In the genomic region with DNA sequence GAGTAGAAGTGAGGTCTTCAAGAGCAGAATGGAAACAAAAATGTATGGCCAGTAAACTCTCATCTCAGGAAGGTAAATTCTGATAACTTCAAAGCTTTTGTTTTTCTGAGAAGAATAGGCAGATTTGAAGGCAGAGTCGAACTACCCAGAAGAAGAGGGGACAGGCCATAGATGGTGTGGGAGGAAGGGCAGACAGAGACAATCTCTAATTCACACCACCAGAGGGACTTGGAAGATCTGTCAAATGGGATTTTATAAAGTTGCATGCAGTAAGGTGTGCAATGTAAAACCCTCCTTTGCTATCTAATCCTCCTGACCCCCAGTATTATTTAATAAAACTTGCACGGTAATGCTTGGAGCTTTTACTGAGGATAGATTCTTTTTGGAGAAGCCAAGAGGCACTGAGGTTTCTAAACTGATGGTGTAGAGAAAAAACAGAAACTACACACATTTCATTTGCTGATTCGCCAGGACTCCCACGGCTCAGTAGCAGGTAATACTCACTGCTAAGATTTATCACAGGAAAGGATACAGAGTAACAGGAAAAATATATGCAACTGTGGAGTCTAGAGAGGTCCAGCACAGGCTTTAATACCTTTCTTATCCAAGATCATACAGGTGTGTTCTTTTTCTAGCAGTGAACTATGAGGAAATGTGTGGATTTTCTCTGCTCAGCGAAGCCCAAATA, we compare ENCODE assay signal across 13 cellular contexts. TPM values are rescaled to one million over a fixed set of nuclear protein-coding genes. Genes with fewer than 3 reads are reported as not detected.
DNase-seq lines count a peak whose midpoint lies in the region; ATAC-seq and TF ChIP-seq lines count a peak whose summit lies in the region.
"Had no signal": no experiment of that assay in that cellular context is flagged by ENCODE, and none has a peak within 500 bp of the region (broad histone marks: within the 10 kb centered on the region; RNA-seq: fewer than 3 reads in every experiment).

No MANE protein-coding gene starts in this region.

- no peak overlapping the region for H3K18ac ChIP-seq in trophoblast cell (ENCODE audit: low read length)

- no peak overlapping the region for H3K14ac ChIP-seq in trophoblast cell (ENCODE audit: low read length)

- H3K4me1 ChIP-seq in trophoblast cell (ENCODE audit: control insufficient read depth in 1 of 2, insufficient read depth in 2 of 2, low read length in 2 of 2), result no peaks in the 10 kb centered on the region

- peaks cover 23% of the 10 kb centered on the region for H3K4me1 Mint-ChIP-seq in activated naive CD4-positive, alpha-beta T cell treated with anti-CD3 and anti-CD28 coated beads, Interleukin-2, amount 10 ng/mL, durations not matched to agents 7 days and 5 days

- H2AFZ ChIP-seq in trophoblast cell (ENCODE audit: insufficient read depth, low read length, poor library complexity), result no peak overlapping the region

- no peak overlapping the region for H3K4me2 ChIP-seq in trophoblast cell (ENCODE audit: low read length)

- peak overlapping the region; percentile 3 for H3K27ac Mint-ChIP-seq in activated naive CD4-positive, alpha-beta T cell treated with anti-CD3 and anti-CD28 coated beads, Interleukin-2, amount 10 ng/mL, durations not matched to agents 7 days and 5 days
- H3K27ac Mint-ChIP-seq: activated CD4-positive, alpha-beta T cell treated with anti-CD3 and anti-CD28 coated beads, Interleukin-2, amount 10 ng/mL, durations not matched to agents 24 days and 14 days; activated naive CD4-positive, alpha-beta T cell treated with anti-CD3 and anti-CD28 coated beads for 36 hours had no signal

- no peak overlapping the region for H3K23ac ChIP-seq in trophoblast cell (ENCODE audit: low read length)

- peaks cover 0 to 3% of the 10 kb centered on the region in 2 experiments for H3K36me3 ChIP-seq in trophoblast cell (ENCODE audit: control insufficient read depth in 1 of 2, insufficient read depth in 2 of 2, low read length in 2 of 2)

- H3K9me3 Mint-ChIP-seq in activated naive CD4-positive, alpha-beta T cell treated with anti-CD3 and anti-CD28 coated beads, Interleukin-2, amount 10 ng/mL, durations not matched to agents 7 days and 5 days, result no peaks in the 10 kb centered on the region
- H3K9me3 Mint-ChIP-seq: activated CD4-positive, alpha-beta T cell treated with anti-CD3 and anti-CD28 coated beads, Interleukin-2, amount 10 ng/mL, durations not matched to agents 24 days and 14 days; activated naive CD4-positive, alpha-beta T cell treated with anti-CD3 and anti-CD28 coated beads for 36 hours had no signal

- H3K4me3 Mint-ChIP-seq in activated naive CD4-positive, alpha-beta T cell treated with anti-CD3 and anti-CD28 coated beads, Interleukin-2, amount 10 ng/mL, durations not matched to agents 7 days and 5 days, result no peak overlapping the region
- H3K4me3 Mint-ChIP-seq: activated CD4-positive, alpha-beta T cell treated with anti-CD3 and anti-CD28 coated beads, Interleukin-2, amount 10 ng/mL, durations not matched to agents 24 days and 14 days; activated naive CD4-positive, alpha-beta T cell treated with anti-CD3 and anti-CD28 coated beads for 36 hours had no signal

- no peak overlapping the region for H2AK5ac ChIP-seq in trophoblast cell (ENCODE audit: low read length)

- CTCF ChIA-PET in activated naive CD4-positive, alpha-beta T cell treated with anti-CD3 and anti-CD28 coated beads, Interleukin-2, amount 10 ng/mL, durations not matched to agents 7 days and 5 days (lab: Charles Lee), result interaction anchor here (0.6 to 1.8 kb wide), 7 partner anchors 9 to 324 kb away, joined by 3 to 8 read pairs (median 3); no protein-coding TSS in a partner anchor

- H3K79me2 ChIP-seq in trophoblast cell (ENCODE audit: control insufficient read depth, insufficient read depth, low read length, poor library complexity), result no peaks in the 10 kb centered on the region

- H3K9ac ChIP-seq in trophoblast cell (ENCODE audit: low read length), result peak overlapping the region; percentile 60

- H2BK12ac ChIP-seq in trophoblast cell (ENCODE audit: low read length), result no peak overlapping the region

- H3K4me3 ChIP-seq in choroid plexus epithelial cell (ENCODE audit: low read depth, low read length), result no peak overlapping the region
- no peak overlapping the region for H3K4me3 ChIP-seq in trophoblast cell (ENCODE audit: low read depth, low read length)
- H3K4me3 ChIP-seq: tibial nerve had no signal

- no CpG with 5 or more reads among the region's 5 CpGs for WGBS in trophoblast cell (ENCODE audit: extremely low coverage, insufficient coverage, insufficient read length)

- H2BK5ac ChIP-seq in trophoblast cell (ENCODE audit: low read depth, low read length, poor library complexity), result no peak overlapping the region

- no peak for ATAC-seq in HG03460 (IDR thresholded peaks at IDR 0.05; ENCODE audit: unreplicated experiment)

- H4K91ac ChIP-seq in trophoblast cell (ENCODE audit: low read depth, low read length), result no peak overlapping the region

- H3K27ac ChIP-seq in trophoblast cell (ENCODE audit: low read depth, low read length), result no peak overlapping the region
- H3K27ac ChIP-seq: tibial nerve had no signal

- peaks cover 12% of the 10 kb centered on the region for H3K36me3 Mint-ChIP-seq in activated naive CD4-positive, alpha-beta T cell treated with anti-CD3 and anti-CD28 coated beads, Interleukin-2, amount 10 ng/mL, durations not matched to agents 7 days and 5 days

- no peak overlapping the region for H4K8ac ChIP-seq in trophoblast cell (ENCODE audit: low read depth, low read length)

- H3K79me1 ChIP-seq in trophoblast cell (ENCODE audit: low read length), result no peaks in the 10 kb centered on the region

- H3K27me3 ChIP-seq in trophoblast cell (ENCODE audit: insufficient read depth, low read length), result no peaks in the 10 kb centered on the region
- H3K27me3 ChIP-seq: tibial nerve had no signal

- no peak overlapping the region for H4K12ac ChIP-seq in trophoblast cell (ENCODE audit: low read depth, low read length)

- no peak for DNase-seq in activated naive CD4-positive, alpha-beta T cell treated with anti-CD3 and anti-CD28 coated beads, Interleukin-2, amount 10 ng/mL, durations not matched to agents 7 days and 5 days
- DNase-seq in activated naive CD4-positive, alpha-beta T cell treated with Interleukin-2 at 50 U/mL for 16 hours, result no peak
- peak; percentile 46 for DNase-seq in NCI-H226
- peak; percentile 22 for DNase-seq in choroid plexus epithelial cell (ENCODE audit: low read depth)
- no peak for DNase-seq in trophoblast cell
- no peak for DNase-seq in epidermal melanocyte (ENCODE audit: insufficient read length, low spot score)
- no peak for DNase-seq in cerebellum (ENCODE audit: low spot score)
- DNase-seq: activated CD4-positive, alpha-beta T cell treated with anti-CD3 and anti-CD28 coated beads, Interleukin-2, amount 10 ng/mL, durations not matched to agents 24 days and 14 days; activated naive CD4-positive, alpha-beta T cell treated with anti-CD3 and anti-CD28 coated beads for 36 hours; hippocampal formation; SIG-M5 had no signal

- H3K4ac ChIP-seq in trophoblast cell (ENCODE audit: low read depth, low read length), result no peak overlapping the region

- TF ChIP-seq CTCF in choroid plexus epithelial cell (conservative IDR thresholded peaks at IDR 0.05; ENCODE audit: low read depth, low read length), result peak; percentile 36

- no peak overlapping the region for H2BK120ac ChIP-seq in trophoblast cell (ENCODE audit: insufficient read depth, low read length, poor library complexity)

- H3K27me3 Mint-ChIP-seq in activated naive CD4-positive, alpha-beta T cell treated with anti-CD3 and anti-CD28 coated beads, Interleukin-2, amount 10 ng/mL, durations not matched to agents 7 days and 5 days, result peaks cover 3% of the 10 kb centered on the region
- H3K27me3 Mint-ChIP-seq: activated CD4-positive, alpha-beta T cell treated with anti-CD3 and anti-CD28 coated beads, Interleukin-2, amount 10 ng/mL, durations not matched to agents 24 days and 14 days had no signal

- H3K9me3 ChIP-seq in trophoblast cell (ENCODE audit: insufficient read depth, low read depth, low read length), result no peaks in the 10 kb centered on the region
- H3K9me3 ChIP-seq: tibial nerve had no signal

RNA-seq across cellular contexts. Expression of gene SLC38A2, which starts 18.3 kb away (rescaled TPM):
- 849 and 857 TPM in 2 replicates for polyA plus RNA-seq in trophoblast cell (2013)
- total RNA-seq in cerebellum, result 201 TPM

Comparison
In these comparisons a context has a peak if more than half of its experiments do, and no peak if none do; other contexts are left out.
1. DNase-seq: peak in NCI-H226 (single experiment) and choroid plexus epithelial cell (single experiment); none in activated naive CD4-positive, alpha-beta T cell treated with anti-CD3 and anti-CD28 coated beads, Interleukin-2, amount 10 ng/mL, durations not matched to agents 7 days and 5 days (single experiment), activated naive CD4-positive, alpha-beta T cell treated with Interleukin-2 at 50 U/mL for 16 hours (single experiment), trophoblast cell (0 of 2), epidermal melanocyte (single experiment) and cerebellum (single experiment).